In the genomic region with DNA sequence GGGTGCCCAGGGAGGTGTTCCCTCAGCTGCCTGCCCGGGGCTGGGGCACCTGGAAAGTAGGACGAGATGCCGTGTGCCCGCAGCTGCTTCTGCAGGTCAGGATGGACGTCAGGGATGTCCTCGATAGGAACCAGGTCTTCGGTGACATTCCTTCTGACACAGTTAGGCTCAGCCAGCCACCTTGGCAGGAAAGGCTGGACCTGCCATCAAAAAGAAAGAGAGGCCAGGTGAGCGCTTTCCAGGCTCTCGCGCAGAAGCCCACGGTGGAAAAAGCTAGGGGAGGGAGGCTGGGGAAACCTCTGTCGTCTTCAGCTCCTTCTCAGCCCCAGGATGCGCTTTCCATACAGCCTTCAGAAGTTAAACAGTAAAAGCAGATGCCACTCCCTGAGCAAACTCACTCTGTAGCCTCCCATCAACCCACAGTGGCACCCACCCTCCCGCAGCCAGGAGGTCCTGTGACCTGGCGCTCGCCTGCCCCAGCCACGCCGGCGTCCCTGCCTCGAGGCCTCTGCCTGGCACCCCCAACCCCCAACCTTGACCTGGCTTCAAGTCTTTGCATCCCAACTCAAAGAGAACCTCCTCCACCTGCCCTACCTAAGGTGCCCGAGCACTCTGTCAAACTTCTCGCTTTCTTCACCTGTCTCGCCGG, we compare ENCODE assay signal across 9 cellular contexts. TPM values are rescaled to one million over a fixed set of nuclear protein-coding genes. Genes with fewer than 3 reads are reported as not detected.
DNase-seq lines count a peak whose midpoint lies in the region; ATAC-seq, FAIRE-seq and TF ChIP-seq lines count a peak whose summit lies in the region.
"Had no signal": no experiment of that assay in that cellular context is flagged by ENCODE, and none has a peak within 500 bp of the region (broad histone marks: within the 10 kb centered on the region; RNA-seq: fewer than 3 reads in every experiment).

No MANE protein-coding gene starts in this region.

- no peak for TF ChIP-seq POLR2A in stomach (IDR thresholded peaks at IDR 0.05)

- TF ChIP-seq CTCF in keratinocyte (optimal IDR thresholded peaks at IDR 0.05 in 1 of 3, IDR thresholded peaks at IDR 0.05 in 1 of 3, conservative IDR thresholded peaks at IDR 0.05 in 1 of 3; ENCODE audit: extremely low read depth in 1 of 3, insufficient read depth in 2 of 3, low read length in 3 of 3) (no peak), stomach (IDR thresholded peaks at IDR 0.05) (no peak)

- intact Hi-C loops in stomach (cut with DNase I; ENCODE audit: low total_unique reads), result no loop called here

- peak overlapping the region; percentile 90 for H3K27ac Mint-ChIP-seq in T-helper 2 cell treated with Interferon-gamma antibody and Interleukin-4, amounts not matched to agents 5 μg/mL and 100 μg/mL, for 36 hours
- H3K27ac Mint-ChIP-seq in activated T-helper 17 cell treated with anti-CD3 and anti-CD28 coated beads, Interleukin-2, amount 50 U/mL, for 72 hours, result no peak overlapping the region

- H3K27me3 ChIP-seq in keratinocyte (ENCODE audit: control insufficient read depth, extremely low read depth, insufficient read depth, low read length), result no peaks in the 10 kb centered on the region
- no peaks in the 10 kb centered on the region for H3K27me3 ChIP-seq in stomach

- H3K4me1 ChIP-seq in keratinocyte (ENCODE audit: control insufficient read depth, extremely low read depth, insufficient read depth, low read length) (peaks cover 16% of the 10 kb centered on the region), stomach (peaks cover 19 to 48% (median 36%) of the 10 kb centered on the region in 4 donors)

- ATAC-seq in activated T-helper 17 cell treated with anti-CD3 and anti-CD28 coated beads, Interleukin-2, amount 50 U/mL, for 72 hours (replicated peaks), result no peak
- no peak for ATAC-seq in GM21360 (IDR thresholded peaks at IDR 0.05; ENCODE audit: unreplicated experiment)

- peak overlapping the region; percentile 49 for H3K27ac ChIP-seq in keratinocyte (ENCODE audit: control insufficient read depth, insufficient read depth, low read length)
- H3K27ac ChIP-seq in stomach, result peak overlapping the region in 2 of 5 donors; percentile 95

- peaks cover 17 to 20% of the 10 kb centered on the region in 2 experiments for H3K36me3 ChIP-seq in keratinocyte (ENCODE audit: control insufficient read depth in 2 of 2, extremely low read depth in 1 of 2, insufficient read depth in 2 of 2, low read length in 2 of 2)
- H3K36me3 ChIP-seq in stomach, result peaks cover 36 to 71% (median 68%) of the 10 kb centered on the region in 4 donors

- 59 to 72% (median 60%) methylated on average over 23 to 24 of the region's 24 CpGs for WGBS in stomach, 5 donors

- DNase-seq in T-helper 2 cell treated with Interferon-gamma antibody and Interleukin-4, amounts not matched to agents 5 μg/mL and 100 μg/mL, for 36 hours (ENCODE audit: low spot score), result no peak
- DNase-seq in T-helper 2 cell (no peak), keratinocyte (ENCODE audit: low read depth, low spot score) (no peak), stomach (no peak), NCI-H748 (lab: John Stamatoyannopoulos, UW; ENCODE audit: unreplicated experiment) (no peak)
- no peak for DNase-seq in effector CD8-positive, alpha-beta T cell (lab: John Stamatoyannopoulos, UW)
- DNase-seq: T-helper 9 cell had no signal

- peaks cover 13% of the 10 kb centered on the region for H3K36me3 Mint-ChIP-seq in T-helper 2 cell treated with Interferon-gamma antibody and Interleukin-4, amounts not matched to agents 5 μg/mL and 100 μg/mL, for 36 hours (ENCODE audit: low read depth)
- peaks cover 58% of the 10 kb centered on the region for H3K36me3 Mint-ChIP-seq in activated T-helper 17 cell treated with anti-CD3 and anti-CD28 coated beads, Interleukin-2, amount 50 U/mL, for 72 hours (ENCODE audit: low read depth)

- TF ChIP-seq EP300 in stomach (IDR thresholded peaks at IDR 0.05), result no peak

- dilution Hi-C loops in keratinocyte (cut with MboI; ENCODE audit: extremely low pct_ligation_motif_present, low sequenced_read_pairs), result no loop called here

- no peaks in the 10 kb centered on the region for H3K9me3 Mint-ChIP-seq in T-helper 2 cell treated with Interferon-gamma antibody and Interleukin-4, amounts not matched to agents 5 μg/mL and 100 μg/mL, for 36 hours
- no peaks in the 10 kb centered on the region for H3K9me3 Mint-ChIP-seq in activated T-helper 17 cell treated with anti-CD3 and anti-CD28 coated beads, Interleukin-2, amount 50 U/mL, for 72 hours

- H3K27me3 Mint-ChIP-seq in T-helper 2 cell treated with Interferon-gamma antibody and Interleukin-4, amounts not matched to agents 5 μg/mL and 100 μg/mL, for 36 hours (ENCODE audit: low read depth), result no peaks in the 10 kb centered on the region
- H3K27me3 Mint-ChIP-seq in activated T-helper 17 cell treated with anti-CD3 and anti-CD28 coated beads, Interleukin-2, amount 50 U/mL, for 72 hours, result no peaks in the 10 kb centered on the region

- H3K4me1 Mint-ChIP-seq in T-helper 2 cell treated with Interferon-gamma antibody and Interleukin-4, amounts not matched to agents 5 μg/mL and 100 μg/mL, for 36 hours (ENCODE audit: low read depth), result peaks cover 19% of the 10 kb centered on the region
- H3K4me1 Mint-ChIP-seq in activated T-helper 17 cell treated with anti-CD3 and anti-CD28 coated beads, Interleukin-2, amount 50 U/mL, for 72 hours, result peaks cover 9% of the 10 kb centered on the region

- H3K9ac ChIP-seq in keratinocyte (ENCODE audit: control insufficient read depth, extremely low read depth, insufficient read depth, low read length), result peak overlapping the region; percentile 83

- H2AFZ ChIP-seq in keratinocyte (ENCODE audit: control insufficient read depth, low read length), result no peak overlapping the region

- peak overlapping the region; percentile 95 for H3K4me2 ChIP-seq in keratinocyte (ENCODE audit: control insufficient read depth, extremely low read depth, insufficient read depth, low read depth, low read length)

- H3K4me3 Mint-ChIP-seq in T-helper 2 cell treated with Interferon-gamma antibody and Interleukin-4, amounts not matched to agents 5 μg/mL and 100 μg/mL, for 36 hours, result peak overlapping the region; percentile 91
- peak overlapping the region; percentile 76 for H3K4me3 Mint-ChIP-seq in activated T-helper 17 cell treated with anti-CD3 and anti-CD28 coated beads, Interleukin-2, amount 50 U/mL, for 72 hours

- FAIRE-seq in keratinocyte (lab: Jason Lieb, UNC), result no peak

- H3K9me1 ChIP-seq in keratinocyte (ENCODE audit: control insufficient read depth, extremely low read depth, insufficient read depth, low read length), result no peaks in the 10 kb centered on the region

- H3K9me3 ChIP-seq in keratinocyte (ENCODE audit: control insufficient read depth, low read depth, low read length), result no peaks in the 10 kb centered on the region
- no peaks in the 10 kb centered on the region for H3K9me3 ChIP-seq in stomach

- H3K4me3 ChIP-seq in keratinocyte (ENCODE audit: control insufficient read depth in 2 of 3, extremely low read depth in 1 of 3, insufficient read depth in 2 of 3, low read depth in 1 of 3, low read length in 3 of 3), result peak overlapping the region; percentile 80 to 97 (median 81)
- peak overlapping the region; percentile 94 to 99 (median 99) for H3K4me3 ChIP-seq in stomach

- H4K20me1 ChIP-seq in keratinocyte (ENCODE audit: control insufficient read depth, extremely low read depth, insufficient read depth, low read length), result no peaks in the 10 kb centered on the region

- H3K79me2 ChIP-seq in keratinocyte (ENCODE audit: control insufficient read depth, insufficient read depth, low read length), result peaks cover 43% of the 10 kb centered on the region

RNA-seq across cellular contexts. Expression of a gene that starts 1.3 kb away (rescaled TPM):
- total RNA-seq in activated T-helper 17 cell treated with anti-CD3 and anti-CD28 coated beads, Interleukin-2, amount 50 U/mL, for 72 hours, result 10 to 100 TPM; 20.7 to 44.5 TPM
- polyA plus RNA-seq in keratinocyte, result 7.4 to 11.6 TPM (median 10.1 TPM) in 3 replicates
- 4.4 TPM for polyA plus RNA-seq in keratinocyte (2011; ENCODE audit: low read depth)
- 3.2 and 7.9 TPM in 2 replicates for polyA plus RNA-seq in keratinocyte (2011; cell fraction: cytosol; rRNA removed)
- polyA plus RNA-seq in keratinocyte (2011; cell fraction: nucleus; rRNA removed), result 25.0 and 31.7 TPM in 2 replicates
- 8.2 and 13.8 TPM in 2 replicates for polyA plus RNA-seq in keratinocyte (2012; ENCODE audit: low replicate concordance)
- 7.7 to 15.2 TPM (median 8.5 TPM) in 3 replicates for polyA minus RNA-seq in keratinocyte
- polyA minus RNA-seq in keratinocyte (2011; cell fraction: cytosol; rRNA and poly(A)+ RNA removed), result 16.7 TPM
- polyA minus RNA-seq in keratinocyte (2011; cell fraction: nucleus; rRNA and poly(A)+ RNA removed), result 11.1 and 11.7 TPM in 2 replicates
- total RNA-seq in stomach, result 10 to 100 TPM in 4 of 5 donors, 1 to 10 TPM in 1; 7.0 to 69.5 (median 12.9) TPM
- polyA plus RNA-seq in stomach, result 10 to 100 TPM in 2 of 3 donors, 1 to 10 TPM in 1; 6.6 to 16.0 (median 13.6) TPM

RNA-seq across cellular contexts. Expression of a gene that starts 1.5 kb away (rescaled TPM):
- total RNA-seq in activated T-helper 17 cell treated with anti-CD3 and anti-CD28 coated beads, Interleukin-2, amount 50 U/mL, for 72 hours, result 10 to 100 TPM; 17.0 to 39.9 TPM
- polyA plus RNA-seq in keratinocyte (3.7 to 7.4 TPM (median 3.8 TPM) in 3 replicates), stomach (10 to 100 TPM; 33.2 to 43.7 (median 37.9) TPM)
- polyA plus RNA-seq in keratinocyte (2011; ENCODE audit: low read depth), result 3.8 TPM
- polyA plus RNA-seq in keratinocyte (2011; cell fraction: cytosol; rRNA removed), result 4.0 and 8.6 TPM in 2 replicates
- polyA plus RNA-seq in keratinocyte (2011; cell fraction: nucleus; rRNA removed), result 6.9 and 9.7 TPM in 2 replicates
- 13.9 and 20.1 TPM in 2 replicates for polyA plus RNA-seq in keratinocyte (2012; ENCODE audit: low replicate concordance)
- polyA minus RNA-seq in keratinocyte, result 3.2 to 15.6 TPM (median 3.9 TPM) in 3 replicates
- polyA minus RNA-seq in keratinocyte (2011; cell fraction: cytosol; rRNA and poly(A)+ RNA removed), result 9.2 TPM
- polyA minus RNA-seq in keratinocyte (2011; cell fraction: nucleus; rRNA and poly(A)+ RNA removed), result 3.8 and 5.9 TPM in 2 replicates
- 10 to 100 TPM in 3 of 5 donors, 1 to 10 TPM in 2; 2.2 to 63.6 (median 23.0) TPM for total RNA-seq in stomach
